ENCODE assay signal across 25 cellular contexts in genomic region chr14:42548349-42548748, GRCh38.
A peak's percentile ranks its signal among the peaks of the same experiment; 100 is the strongest.
DNase-seq lines count a peak whose midpoint lies in the region; ATAC-seq, FAIRE-seq and TF ChIP-seq lines count a peak whose summit lies in the region.
"Had no signal": no experiment of that assay in that cellular context is flagged by ENCODE, and none has a peak within 500 bp of the region (broad histone marks: within the 10 kb centered on the region; RNA-seq: fewer than 3 reads in every experiment).

No MANE protein-coding gene starts in this region.

- no peak for TF ChIP-seq RAD21 in H1 (IDR thresholded peaks at IDR 0.05 in 1 of 2, conservative IDR thresholded peaks at IDR 0.05 in 1 of 2; ENCODE audit: low read depth in 2 of 2, low read length in 2 of 2)

- H3K9ac ChIP-seq in H1 (replicated peaks in 1 of 4; ENCODE audit: extremely low read depth in 1 of 4, low read depth in 3 of 4, low read length in 3 of 4) (no peak overlapping the region), neuronal stem cell (ENCODE audit: low read depth, low read length, poor library complexity) (no peak overlapping the region)
- H3K9ac ChIP-seq: BLaER1, GM23248 had no signal

- H3K4me1 Mint-ChIP-seq in GM23338 = no peaks in the 10 kb centered on the region
- H3K4me1 Mint-ChIP-seq: B cell; CD4-positive, CD25-positive, alpha-beta regulatory T cell had no signal

- H3K14ac ChIP-seq in H1 (ENCODE audit: insufficient read length) = no peak overlapping the region
- no peak overlapping the region for H3K14ac ChIP-seq in neuronal stem cell (ENCODE audit: low read length)

- CTCF ChIA-PET in H1 (lab: Charles Lee; ENCODE audit: partially characterized antibody) = no interaction called here

- no peak overlapping the region for H3K4ac ChIP-seq in H1 (replicated peaks; ENCODE audit: insufficient read length, low read depth, low read length)
- no peak overlapping the region for H3K4ac ChIP-seq in neuronal stem cell (ENCODE audit: low read length)

- H3K4me2 ChIP-seq in GM23338 (no peak overlapping the region), H1 (ENCODE audit: insufficient read depth in 1 of 2, low read depth in 2 of 2, low read length in 2 of 2) (no peak overlapping the region), neuronal stem cell (ENCODE audit: insufficient read depth, low read length, poor library complexity, severe bottlenecking) (no peak overlapping the region)
- H3K4me2 ChIP-seq: BLaER1 had no signal

- H4K5ac ChIP-seq in H1 (ENCODE audit: insufficient read length, low read depth, low read length) = no peak overlapping the region

- no peaks in the 10 kb centered on the region for H3K27me3 Mint-ChIP-seq in GM23338 (ENCODE audit: insufficient read depth, low read depth, poor library complexity)
- H3K27me3 Mint-ChIP-seq: B cell; CD4-positive, CD25-positive, alpha-beta regulatory T cell had no signal

- H3K79me2 ChIP-seq in GM23338 (replicated peaks; ENCODE audit: insufficient read depth) = no peaks in the 10 kb centered on the region
- no peaks in the 10 kb centered on the region for H3K79me2 ChIP-seq in H1 (ENCODE audit: control insufficient read depth in 1 of 2, insufficient read depth in 2 of 2, low read length in 2 of 2)

- peaks cover 10% of the 10 kb centered on the region for H3K9me3 Mint-ChIP-seq in GM23338
- H3K9me3 Mint-ChIP-seq in activated naive CD4-positive, alpha-beta T cell treated with anti-CD3 and anti-CD28 coated beads, Interleukin-2, amount 50 U/mL, for 72 hours = peaks cover 27% of the 10 kb centered on the region in 2 donors

- TF ChIP-seq CTCF in left ventricle myocardium inferior (IDR thresholded peaks at IDR 0.05; ENCODE audit: borderline replicate concordance) (no peak), GM23338 (conservative IDR thresholded peaks at IDR 0.05; ENCODE audit: low read depth in 2 of 2) (no peak), H1 (IDR thresholded peaks at IDR 0.05; ENCODE audit: control extremely low read depth in 1 of 3, insufficient read depth in 1 of 3, low read depth in 1 of 3, low read length in 3 of 3) (no peak)

- H2AK5ac ChIP-seq in H1 (ENCODE audit: low read depth, low read length) (no peak overlapping the region), neuronal stem cell (ENCODE audit: low read depth, low read length) (no peak overlapping the region)

- peak; percentile 59 for ATAC-seq in Right ventricle myocardium inferior
- no peak for ATAC-seq in GM23338
- no peak for ATAC-seq in activated naive CD4-positive, alpha-beta T cell treated with anti-CD3 and anti-CD28 coated beads, Interleukin-2, amount 50 U/mL, for 72 hours
- ATAC-seq: CD8-positive, alpha-beta T cell had no signal

- DNase-seq in Right ventricle myocardium inferior (ENCODE audit: missing footprints) (no peak), left ventricle myocardium inferior (no peak), GM23338 (ENCODE audit: low spot score) (peak; percentile 22), H1 (ENCODE audit: low read depth in 1 of 2, low spot score in 2 of 2) (no peak), neuronal stem cell (ENCODE audit: low spot score) (no peak), globus pallidus (ENCODE audit: low spot score) (no peak), medulla oblongata (ENCODE audit: extremely low spot score) (no peak)
- DNase-seq in activated naive CD4-positive, alpha-beta T cell treated with anti-CD3 and anti-CD28 coated beads, Interleukin-2, amount 50 U/mL, for 72 hours (ENCODE audit: low spot score in 2 of 2) = no peak
- DNase-seq: Caco-2; CD4-positive, CD25-positive, alpha-beta regulatory T cell; CD8-positive, alpha-beta T cell; DMS153; DND-41; GM23248; HFFc6 had no signal

- POLR2A ChIA-PET in H1 (lab: Charles Lee; ENCODE audit: partially characterized antibody) = no interaction called here

- H3K4me1 ChIP-seq in left ventricle myocardium inferior (peaks cover 9% of the 10 kb centered on the region), GM23338 (ENCODE audit: insufficient read depth) (no peaks in the 10 kb centered on the region), H1 (replicated peaks in 1 of 4; ENCODE audit: control insufficient read depth in 3 of 4, insufficient read depth in 4 of 4, low read length in 3 of 4) (no peaks in the 10 kb centered on the region), neuronal stem cell (ENCODE audit: control insufficient read depth in 2 of 2, insufficient read depth in 1 of 2, low read depth in 1 of 2, low read length in 2 of 2) (no peaks in the 10 kb centered on the region)
- H3K4me1 ChIP-seq: BLaER1, Caco-2, HAP-1 had no signal

- TF ChIP-seq POLR2A in H1 (IDR thresholded peaks at IDR 0.05; ENCODE audit: control extremely low read depth in 1 of 2, low read depth in 2 of 2, low read length in 2 of 2) = no peak

- no peak overlapping the region for H2BK12ac ChIP-seq in H1 (ENCODE audit: low read depth, low read length)
- no peak overlapping the region for H2BK12ac ChIP-seq in neuronal stem cell (ENCODE audit: low read length)

- H3K27me3 ChIP-seq in left ventricle myocardium inferior (ENCODE audit: low read depth) = no peaks in the 10 kb centered on the region
- H3K27me3 ChIP-seq in GM23338 (ENCODE audit: insufficient read depth) = no peaks in the 10 kb centered on the region
- peaks cover 0 to 1% (median 0%) of the 10 kb centered on the region in 4 experiments; a peak in 1 of 7 replicates for H3K27me3 ChIP-seq in H1 (replicated peaks in 1 of 4; ENCODE audit: control insufficient read depth in 3 of 4, extremely low read depth in 1 of 4, insufficient read depth in 3 of 4, low read length in 3 of 4)
- no peaks in the 10 kb centered on the region for H3K27me3 ChIP-seq in neuronal stem cell (ENCODE audit: control insufficient read depth in 3 of 3, insufficient read depth in 3 of 3, low read depth in 1 of 3, low read length in 3 of 3)
- H3K27me3 ChIP-seq: BLaER1 had no signal

- peaks cover 23% of the 10 kb centered on the region for H3K36me3 Mint-ChIP-seq in GM23338 (ENCODE audit: low read depth)
- H3K36me3 Mint-ChIP-seq in activated naive CD4-positive, alpha-beta T cell treated with anti-CD3 and anti-CD28 coated beads, Interleukin-2, amount 50 U/mL, for 72 hours = no peaks in the 10 kb centered on the region
- H3K36me3 Mint-ChIP-seq: CD4-positive, CD25-positive, alpha-beta regulatory T cell; CD8-positive, alpha-beta T cell had no signal

- no peak overlapping the region for H3K4me3 Mint-ChIP-seq in GM23338
- H3K4me3 Mint-ChIP-seq: B cell; CD8-positive, alpha-beta T cell; HFFc6 had no signal

- H2BK120ac ChIP-seq in H1 (replicated peaks; ENCODE audit: low read depth, low read length) = no peak overlapping the region
- H2BK120ac ChIP-seq in neuronal stem cell (ENCODE audit: low read depth, low read length) = no peak overlapping the region

- H3K23ac ChIP-seq in H1 (ENCODE audit: insufficient read length) (no peak overlapping the region), neuronal stem cell (ENCODE audit: low read depth, low read length, poor library complexity) (no peak overlapping the region)

- H3F3A ChIP-seq in GM23338 (replicated peaks; ENCODE audit: low read depth) = no peaks in the 10 kb centered on the region

- H4K8ac ChIP-seq in H1 (ENCODE audit: extremely low read depth, insufficient read depth, low read length) (no peak overlapping the region), neuronal stem cell (ENCODE audit: low read depth, low read length) (no peak overlapping the region)

- H2BK5ac ChIP-seq in H1 (ENCODE audit: low read depth, low read length) (no peak overlapping the region), neuronal stem cell (ENCODE audit: low read length) (no peak overlapping the region)

- H3K27ac Mint-ChIP-seq in GM23338 = no peak overlapping the region
- H3K27ac Mint-ChIP-seq in activated naive CD4-positive, alpha-beta T cell treated with anti-CD3 and anti-CD28 coated beads, Interleukin-2, amount 50 U/mL, for 72 hours = no peak overlapping the region
- H3K27ac Mint-ChIP-seq: B cell; CD4-positive, CD25-positive, alpha-beta regulatory T cell; CD8-positive, alpha-beta T cell; HFFc6 had no signal

- H3K18ac ChIP-seq in H1 (ENCODE audit: extremely low read depth, low read length) = no peak overlapping the region
- peak overlapping the region; percentile 38 for H3K18ac ChIP-seq in neuronal stem cell (ENCODE audit: low read length)

- TF ChIP-seq EP300 in H1 (IDR thresholded peaks at IDR 0.05; ENCODE audit: borderline replicate concordance in 1 of 2, low read depth in 2 of 2, low read length in 2 of 2) = no peak

- intact Hi-C loops in Right ventricle myocardium inferior (cut with DNase I) = no loop called here
- intact Hi-C loops in left ventricle myocardium inferior (cut with micrococcal nuclease) = no loop called here

- H2AFZ ChIP-seq in GM23338 = no peak overlapping the region
- H2AFZ ChIP-seq in H1 (ENCODE audit: low read length) = peak overlapping the region; percentile 44
- no peak overlapping the region for H2AFZ ChIP-seq in neuronal stem cell (ENCODE audit: low read length)
- H2AFZ ChIP-seq: GM23248 had no signal

- no peak overlapping the region for H3K56ac ChIP-seq in H1 (replicated peaks; ENCODE audit: insufficient read length, low read depth, low read length)

- H3K9me2 ChIP-seq in GM23338 (ENCODE audit: insufficient read depth) = no peaks in the 10 kb centered on the region

- H3K4me3 ChIP-seq in left ventricle myocardium inferior = no peak overlapping the region
- no peak overlapping the region for H3K4me3 ChIP-seq in GM23338
- H3K4me3 ChIP-seq in H1 (ENCODE audit: extremely low read depth in 1 of 4, insufficient read depth in 2 of 4, low read depth in 3 of 4, low read length in 4 of 4) = no peak overlapping the region
- no peak overlapping the region for H3K4me3 ChIP-seq in neuronal stem cell (ENCODE audit: low read length in 2 of 2)
- H3K4me3 ChIP-seq: BLaER1, GM23248, HAP-1 had no signal

- no peaks in the 10 kb centered on the region for H3K9me3 ChIP-seq in left ventricle myocardium inferior (replicated peaks)
- H3K9me3 ChIP-seq in H1 (ENCODE audit: insufficient read depth in 2 of 2, low read depth in 1 of 2, low read length in 1 of 2) = 0 out of 4 replicates have a peak, but pooled peaks cover 0 to 6% of the 10 kb centered on the region in 2 experiments
- no peaks in the 10 kb centered on the region for H3K9me3 ChIP-seq in neuronal stem cell (replicated peaks in 1 of 2; ENCODE audit: control insufficient read depth in 2 of 2, insufficient read depth in 1 of 2, low read depth in 1 of 2, low read length in 2 of 2)
- H3K9me3 ChIP-seq: BLaER1, Caco-2, HAP-1 had no signal

- no peak for FAIRE-seq in H1 (lab: Jason Lieb, UNC)
- FAIRE-seq: A204.1, G401.6, GM12892, GM19239, H54 had no signal

- no peaks in the 10 kb centered on the region for H3K36me3 ChIP-seq in left ventricle myocardium inferior
- H3K36me3 ChIP-seq in GM23338 (ENCODE audit: insufficient read depth) = no peaks in the 10 kb centered on the region
- H3K36me3 ChIP-seq in H1 (ENCODE audit: control insufficient read depth in 2 of 4, insufficient read depth in 4 of 4, low read length in 3 of 4) = no peaks in the 10 kb centered on the region
- no peaks in the 10 kb centered on the region for H3K36me3 ChIP-seq in neuronal stem cell (replicated peaks in 1 of 2; ENCODE audit: control insufficient read depth in 2 of 2, insufficient read depth in 2 of 2, low read length in 2 of 2)
- H3K36me3 ChIP-seq: BLaER1, HAP-1 had no signal

- H3K79me1 ChIP-seq in H1 (ENCODE audit: low read depth, low read length) = no peaks in the 10 kb centered on the region; the same call in 1 of the 2 replicates
- H3K79me1 ChIP-seq in neuronal stem cell (ENCODE audit: low read depth, low read length) = no peaks in the 10 kb centered on the region

- no peaks in the 10 kb centered on the region for H3K23me2 ChIP-seq in H1 (ENCODE audit: low read depth, low read length)

- H2BK15ac ChIP-seq in H1 (ENCODE audit: low read length) (no peak overlapping the region), neuronal stem cell (ENCODE audit: low read length) (no peak overlapping the region)

- H3K27ac ChIP-seq in left ventricle myocardium inferior (replicated peaks) (no peak overlapping the region), GM23338 (ENCODE audit: low read depth) (no peak overlapping the region), H1 (ENCODE audit: low read depth, low read length) (no peak overlapping the region), neuronal stem cell (replicated peaks; ENCODE audit: low read length) (no peak overlapping the region)
- H3K27ac ChIP-seq: 22Rv1, BLaER1, C4-2B, GM23248 had no signal

- no peaks in the 10 kb centered on the region for H4K20me1 ChIP-seq in GM23338 (replicated peaks; ENCODE audit: insufficient read depth)
- no peaks in the 10 kb centered on the region for H4K20me1 ChIP-seq in H1 (replicated peaks in 1 of 2; ENCODE audit: control insufficient read depth in 1 of 2, insufficient read depth in 2 of 2, low read length in 2 of 2)
- H4K20me1 ChIP-seq: BLaER1 had no signal

- H4K91ac ChIP-seq in H1 (replicated peaks; ENCODE audit: insufficient read length, low read length) (no peak overlapping the region), neuronal stem cell (ENCODE audit: low read depth, low read length, poor library complexity) (no peak overlapping the region)

- H2BK20ac ChIP-seq in H1 (ENCODE audit: low read length) = no peak overlapping the region
